Comparison of ENCODE assay signal across 8 cellular contexts in the genomic region with DNA sequence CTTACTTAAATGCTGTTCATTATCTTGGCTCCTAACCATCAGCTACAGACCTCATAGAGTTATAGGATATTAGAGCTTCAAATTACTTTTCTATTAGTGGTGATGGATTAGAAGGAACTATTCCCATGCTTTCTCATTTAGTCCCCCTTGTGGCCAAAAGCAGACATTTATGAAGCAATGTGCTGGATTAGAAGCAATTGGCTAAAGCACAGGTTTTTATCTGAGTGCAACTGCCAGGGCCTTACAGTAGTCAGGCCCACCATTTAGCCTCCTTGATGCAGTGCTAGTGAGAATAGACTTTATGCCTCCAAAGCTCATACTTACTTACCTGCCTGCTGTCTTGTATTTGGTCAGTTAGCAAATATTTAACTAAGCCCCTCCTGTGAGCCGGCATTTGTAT.
DNase-seq lines count a peak whose midpoint lies in the region; ATAC-seq, FAIRE-seq and TF ChIP-seq lines count a peak whose summit lies in the region.

No MANE protein-coding gene starts in this region.

- DNase-seq in A172 (ENCODE audit: low spot score), result peak; percentile 7
- peak; percentile 19 to 25 for DNase-seq in HAP-1 (ENCODE audit: low spot score in 2 of 2)
- peak; percentile 61 for DNase-seq in SK-MEL-5 (ENCODE audit: low read depth, low spot score)
- DNase-seq in cardiac muscle cell (ENCODE audit: low read depth in 1 of 2, low spot score in 1 of 2), result peak; percentile 57 to 61
- no peak for DNase-seq in tibial artery
- no peak for DNase-seq in RCC 7860 (ENCODE audit: low spot score)

- H3K4me3 ChIP-seq in HAP-1 (no peak overlapping the region), cardiac muscle cell (no peak overlapping the region), tibial artery (no peak overlapping the region)

- no peaks in the 10 kb centered on the region for H3K27me3 Mint-ChIP-seq in stimulated activated memory B cell treated with anti-CD40 and anti-IgM and Interleukin-4, amounts not matched to agents 10 μg/mL and 1 μg/mL and 100 μg/mL, for 72 hours

- in situ Hi-C loops in HAP-1 (cut with MboI; ENCODE audit: low sequenced_read_pairs) (no loop called here), SK-MEL-5 (cut with HindIII; ENCODE audit: low pct_unique_long_range_greater_than_20kb, low sequenced_read_pairs) (no loop called here)

- H3K9me3 Mint-ChIP-seq in stimulated activated memory B cell treated with anti-CD40 and anti-IgM and Interleukin-4, amounts not matched to agents 10 μg/mL and 1 μg/mL and 100 μg/mL, for 72 hours, result no peaks in the 10 kb centered on the region

- intact Hi-C loops in tibial artery (cut with DNase I; ENCODE audit: low total_unique reads), result no loop called here

- no peak overlapping the region for H3K4me3 Mint-ChIP-seq in stimulated activated memory B cell treated with anti-CD40 and anti-IgM and Interleukin-4, amounts not matched to agents 10 μg/mL and 1 μg/mL and 100 μg/mL, for 72 hours

- H3K36me3 ChIP-seq in HAP-1 (replicated peaks) (no peaks in the 10 kb centered on the region), cardiac muscle cell (no peaks in the 10 kb centered on the region), tibial artery (no peaks in the 10 kb centered on the region)

- H3K9me3 ChIP-seq in HAP-1 (no peaks in the 10 kb centered on the region), cardiac muscle cell (ENCODE audit: low read depth) (no peaks in the 10 kb centered on the region), tibial artery (no peaks in the 10 kb centered on the region)

- TF ChIP-seq CTCF in cardiac muscle cell (IDR thresholded peaks at IDR 0.05; ENCODE audit: low read depth, low read length) (peak; percentile 50), tibial artery (IDR thresholded peaks at IDR 0.05) (peak; percentile 13 to 35)

- FAIRE-seq in RCC 7860 (lab: Jason Lieb, UNC), result no peak

- H3K27me3 ChIP-seq in HAP-1 (ENCODE audit: low read depth), result no peaks in the 10 kb centered on the region
- H3K27me3 ChIP-seq in cardiac muscle cell, result no peaks in the 10 kb centered on the region
- no peaks in the 10 kb centered on the region for H3K27me3 ChIP-seq in tibial artery

- no peak for ATAC-seq in GM21529 (IDR thresholded peaks at IDR 0.05; ENCODE audit: unreplicated experiment)
- ATAC-seq in stimulated activated memory B cell treated with anti-CD40 and anti-IgM and Interleukin-4, amounts not matched to agents 10 μg/mL and 1 μg/mL and 100 μg/mL, for 72 hours, result no peak

- H3K27ac ChIP-seq in cardiac muscle cell (no peak overlapping the region), tibial artery (no peak overlapping the region)

- no peaks in the 10 kb centered on the region for H3K36me3 Mint-ChIP-seq in stimulated activated memory B cell treated with anti-CD40 and anti-IgM and Interleukin-4, amounts not matched to agents 10 μg/mL and 1 μg/mL and 100 μg/mL, for 72 hours

- H3K4me1 ChIP-seq in HAP-1, result no peaks in the 10 kb centered on the region
- peaks cover 8% of the 10 kb centered on the region for H3K4me1 ChIP-seq in cardiac muscle cell (ENCODE audit: low read depth)
- H3K4me1 ChIP-seq in tibial artery, result no peaks in the 10 kb centered on the region

- no peak overlapping the region for H3K27ac Mint-ChIP-seq in stimulated activated memory B cell treated with anti-CD40 and anti-IgM and Interleukin-4, amounts not matched to agents 10 μg/mL and 1 μg/mL and 100 μg/mL, for 72 hours

- no peaks in the 10 kb centered on the region for H3K4me1 Mint-ChIP-seq in stimulated activated memory B cell treated with anti-CD40 and anti-IgM and Interleukin-4, amounts not matched to agents 10 μg/mL and 1 μg/mL and 100 μg/mL, for 72 hours

Comparison
In these comparisons a context has a peak if more than half of its experiments do, and no peak if none do; other contexts are left out.
1. DNase-seq: peak in A172 (single experiment), HAP-1 (2 of 2), SK-MEL-5 (single experiment) and cardiac muscle cell (2 of 2); none in tibial artery (0 of 2) and RCC 7860 (single experiment).